In the genomic region with DNA sequence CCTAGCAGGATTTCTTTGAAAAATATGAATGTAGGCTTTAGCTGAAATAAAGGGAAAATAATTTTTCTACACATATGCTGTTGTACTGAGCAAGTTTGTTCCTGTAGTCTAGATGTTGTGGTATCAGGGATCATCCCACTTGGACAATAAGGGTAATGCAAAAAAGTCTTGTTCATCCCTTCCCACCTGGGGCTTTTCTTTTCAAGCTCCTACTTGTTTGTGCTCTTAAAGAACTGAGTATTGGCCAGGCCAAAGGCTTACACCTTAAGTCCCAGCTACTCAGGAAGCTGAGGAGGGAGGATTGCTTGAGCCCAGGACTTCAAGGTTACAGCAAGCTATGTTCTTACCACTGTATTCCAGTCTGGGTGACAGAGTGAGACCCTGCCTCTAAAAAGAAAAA, we compare ENCODE assay signal across 15 cellular contexts. TPM values are rescaled to one million over a fixed set of nuclear protein-coding genes. Genes with fewer than 3 reads are reported as not detected.
DNase-seq lines count a peak whose midpoint lies in the region; ATAC-seq, FAIRE-seq and TF ChIP-seq lines count a peak whose summit lies in the region.
"Had no signal": no experiment of that assay in that cellular context is flagged by ENCODE, and none has a peak within 500 bp of the region (broad histone marks: within the 10 kb centered on the region; RNA-seq: fewer than 3 reads in every experiment).

No MANE protein-coding gene starts in this region.

- H3K36me3 ChIP-seq in mammary epithelial cell (ENCODE audit: insufficient read depth, low read length) (no peaks in the 10 kb centered on the region), GM12878 (ENCODE audit: control insufficient read depth in 2 of 2, insufficient read depth in 2 of 2, low read length in 1 of 2) (no peaks in the 10 kb centered on the region), small intestine (ENCODE audit: control insufficient read depth in 2 of 2, insufficient read depth in 2 of 2, low read length in 2 of 2) (peaks cover 2 to 3% of the 10 kb centered on the region in 2 donors)
- H3K36me3 ChIP-seq: HAP-1 had no signal

- H3K4me3 ChIP-seq in mammary epithelial cell (replicated peaks in 1 of 3; ENCODE audit: insufficient read depth in 1 of 3, low read depth in 2 of 3, low read length in 3 of 3) (no peak overlapping the region), GM12878 (no peak overlapping the region), small intestine (ENCODE audit: low read depth in 1 of 2, low read length in 2 of 2) (no peak overlapping the region)
- H3K4me3 ChIP-seq: BLaER1, HAP-1 had no signal

- no peaks in the 10 kb centered on the region for H3K9me3 Mint-ChIP-seq in MCF 10A (ENCODE audit: unreplicated experiment)
- H3K9me3 Mint-ChIP-seq: CD14-positive monocyte; CD4-positive, alpha-beta memory T cell had no signal

- no peaks in the 10 kb centered on the region for H3K4me1 Mint-ChIP-seq in MCF 10A (ENCODE audit: insufficient read depth, unreplicated experiment)
- H3K4me1 Mint-ChIP-seq: CD14-positive monocyte; CD4-positive, alpha-beta memory T cell had no signal

- H3K4me3 Mint-ChIP-seq in MCF 10A (ENCODE audit: unreplicated experiment): no peak overlapping the region
- H3K4me3 Mint-ChIP-seq: CD14-positive monocyte; CD4-positive, alpha-beta memory T cell had no signal

- TF ChIP-seq RAD21 in GM12878 (IDR thresholded peaks at IDR 0.05; ENCODE audit: insufficient read depth, low read depth, low read length): no peak

- H3K27ac Mint-ChIP-seq in MCF 10A (ENCODE audit: low read depth, unreplicated experiment): no peak overlapping the region
- H3K27ac Mint-ChIP-seq: CD14-positive monocyte; CD4-positive, alpha-beta memory T cell had no signal

- H3K9ac ChIP-seq in mammary epithelial cell (ENCODE audit: insufficient read depth, low read length) (no peak overlapping the region), GM12878 (ENCODE audit: control insufficient read depth, insufficient read depth, low read length) (no peak overlapping the region)
- H3K9ac ChIP-seq: BLaER1 had no signal

- peaks cover 30% of the 10 kb centered on the region for H3K36me3 Mint-ChIP-seq in MCF 10A (ENCODE audit: insufficient read depth, unreplicated experiment)

- H3K4me2 ChIP-seq in mammary epithelial cell (ENCODE audit: insufficient read depth, low read depth, low read length) (no peak overlapping the region), GM12878 (ENCODE audit: control insufficient read depth, insufficient read depth) (no peak overlapping the region)
- H3K4me2 ChIP-seq: BLaER1 had no signal

- H3K9me3 ChIP-seq in mammary epithelial cell (replicated peaks; ENCODE audit: insufficient read depth, low read length) (no peaks in the 10 kb centered on the region), GM12878 (replicated peaks; ENCODE audit: control insufficient read depth, insufficient read depth, low read length) (no peaks in the 10 kb centered on the region), small intestine (ENCODE audit: control insufficient read depth, low read depth) (no peaks in the 10 kb centered on the region)
- H3K9me3 ChIP-seq: BLaER1, HAP-1 had no signal

- H4K20me1 ChIP-seq in mammary epithelial cell (ENCODE audit: insufficient read depth, low read length) (no peaks in the 10 kb centered on the region), GM12878 (ENCODE audit: control insufficient read depth, insufficient read depth) (no peaks in the 10 kb centered on the region)
- H4K20me1 ChIP-seq: BLaER1 had no signal

- POLR2A ChIA-PET in MCF 10A (lab: Yijun Ruan, JAX) (interaction anchor here (0.7 kb wide), 1 partner anchor 16 kb away, joined by 3 read pairs; no protein-coding TSS in a partner anchor), GM12878 (lab: Charles Lee) (no interaction called here)

- H3K27ac ChIP-seq in mammary epithelial cell (ENCODE audit: insufficient read depth, low read depth, low read length) (no peak overlapping the region), GM12878 (ENCODE audit: control insufficient read depth, insufficient read depth) (no peak overlapping the region), foreskin keratinocyte (no peak overlapping the region), small intestine (ENCODE audit: low read depth in 1 of 2, low read length in 1 of 2) (no peak overlapping the region)
- H3K27ac ChIP-seq: BLaER1 had no signal

- in situ Hi-C loops in mammary epithelial cell (cut with MboI; ENCODE audit: low sequenced_read_pairs in 2 of 2) (no loop called here), GM12878 (cut with MboI) (no loop called here)

- dilution Hi-C loops in mammary epithelial cell (cut with HindIII; ENCODE audit: low sequenced_read_pairs): no loop called here

- BruUV-seq in mammary epithelial cell (replicated peaks; lab: Mats Ljungman, UMichigan) (no TSS peak), MCF 10A (replicated peaks; lab: Mats Ljungman, UMichigan) (no TSS peak), GM12878 (replicated peaks; lab: Mats Ljungman, UMichigan) (no TSS peak)

- intact Hi-C loops in mammary epithelial cell (cut with micrococcal nuclease): no loop called here
- intact Hi-C loops in MCF 10A (cut with micrococcal nuclease): no loop called here
- intact Hi-C loops in GM12878 (cut with micrococcal nuclease; ENCODE audit: unreplicated experiment): no loop called here

- peak; percentile 76 for DNase-seq in mammary epithelial cell
- DNase-seq in MCF 10A (ENCODE audit: unreplicated experiment): no peak
- DNase-seq in GM12878 (ENCODE audit: low read depth, low spot score): no peak
- DNase-seq in foreskin keratinocyte: peak; percentile 64 to 84
- no peak for DNase-seq in putamen (ENCODE audit: low spot score)
- DNase-seq in small intestine: no peak
- DNase-seq: 8988T; CD4-positive, alpha-beta memory T cell; DMS79 treated with DMSO at 0.1 percent for 48 hours; GF-D8 had no signal

- H3K27me3 ChIP-seq in mammary epithelial cell (ENCODE audit: insufficient read depth, low read length): no peaks in the 10 kb centered on the region
- no peaks in the 10 kb centered on the region for H3K27me3 ChIP-seq in GM12878 (replicated peaks in 1 of 2; ENCODE audit: control insufficient read depth in 2 of 2, insufficient read depth in 2 of 2, low read length in 1 of 2)
- no peaks in the 10 kb centered on the region for H3K27me3 ChIP-seq in foreskin keratinocyte
- no peaks in the 10 kb centered on the region for H3K27me3 ChIP-seq in small intestine (ENCODE audit: control insufficient read depth in 2 of 2, insufficient read depth in 2 of 2, low read length in 2 of 2)
- H3K27me3 ChIP-seq: BLaER1 had no signal

- H2AFZ ChIP-seq in mammary epithelial cell (ENCODE audit: low read depth, low read length) (peak overlapping the region; percentile 14), GM12878 (ENCODE audit: control insufficient read depth, low read depth, low read length) (no peak overlapping the region)

- H3K4me1 ChIP-seq in mammary epithelial cell (ENCODE audit: insufficient read depth, low read length) (peaks cover 10% of the 10 kb centered on the region), GM12878 (ENCODE audit: control insufficient read depth, insufficient read depth, low read length) (no peaks in the 10 kb centered on the region), foreskin keratinocyte (peaks cover 5% of the 10 kb centered on the region), small intestine (ENCODE audit: control insufficient read depth in 2 of 2, insufficient read depth in 1 of 2, low read depth in 1 of 2, low read length in 1 of 2) (no peaks in the 10 kb centered on the region)
- H3K4me1 ChIP-seq: BLaER1, HAP-1 had no signal

- ATAC-seq in GM12878 (no peak), foreskin keratinocyte (peak; percentile 54), GM18867 (IDR thresholded peaks at IDR 0.05; ENCODE audit: unreplicated experiment) (no peak)

- peak; percentile 52 for FAIRE-seq in GM12878 (lab: Jason Lieb, UNC)
- FAIRE-seq in small intestine (lab: Jason Lieb, UNC): no peak
- FAIRE-seq: GM19239 had no signal

- CTCF ChIA-PET in mammary epithelial cell (lab: Charles Lee; ENCODE audit: low non-redundant PET) (no interaction called here), MCF 10A (lab: Yijun Ruan, JAX) (interaction anchor here (0.6 kb wide), 1 partner anchor 104 kb away, joined by 4 read pairs; no protein-coding TSS in a partner anchor), GM12878 (lab: Yijun Ruan, JAX) (interaction anchor here (0.6 to 1.3 kb wide), 4 partner anchors 26 to 730 kb away, joined by 3 to 4 read pairs (median 3); no protein-coding TSS in a partner anchor)

- TF ChIP-seq EP300 in GM12878 (IDR thresholded peaks at IDR 0.05; ENCODE audit: borderline replicate concordance in 1 of 2, control insufficient read depth in 1 of 2, low read depth in 2 of 2, low read length in 2 of 2): no peak

- TF ChIP-seq POLR2A in GM12878 (IDR thresholded peaks at IDR 0.05; ENCODE audit: low read depth, low read length): no peak

- SMC1A ChIA-PET in GM12878 (lab: Charles Lee; ENCODE audit: uncharacterized antibody, unreplicated experiment): no interaction called here

- RAD21 ChIA-PET in GM12878 (lab: Charles Lee; ENCODE audit: unreplicated experiment): no interaction called here

- H3K79me2 ChIP-seq in mammary epithelial cell (ENCODE audit: insufficient read depth, low read length) (no peaks in the 10 kb centered on the region), GM12878 (ENCODE audit: control insufficient read depth, insufficient read depth, low read length) (no peaks in the 10 kb centered on the region)

- no peaks in the 10 kb centered on the region for H3K27me3 Mint-ChIP-seq in MCF 10A (ENCODE audit: insufficient read depth, unreplicated experiment)
- H3K27me3 Mint-ChIP-seq: CD4-positive, alpha-beta memory T cell had no signal

- no peak for TF ChIP-seq CTCF in mammary epithelial cell (conservative IDR thresholded peaks at IDR 0.05 in 1 of 2, IDR thresholded peaks at IDR 0.05 in 1 of 2; ENCODE audit: extremely low read depth in 1 of 2, insufficient read depth in 1 of 2, low read depth in 1 of 2, low read length in 2 of 2)
- TF ChIP-seq CTCF in MCF 10A (IDR thresholded peaks at IDR 0.05; ENCODE audit: unreplicated experiment): no peak
- TF ChIP-seq CTCF in GM12878 (IDR thresholded peaks at IDR 0.05 in 2 of 3, conservative IDR thresholded peaks at IDR 0.05 in 1 of 3; ENCODE audit: control insufficient read depth in 2 of 3, extremely low read depth in 1 of 3, insufficient read depth in 1 of 3, low read depth in 3 of 3, low read length in 3 of 3): no peak
- TF ChIP-seq CTCF in foreskin keratinocyte (conservative IDR thresholded peaks at IDR 0.05): no peak

RNA-seq across cellular contexts. Expression of a gene that starts 35.5 kb away (rescaled TPM):
- total RNA-seq in mammary epithelial cell: 10 to 100 TPM in 1 of 2 donors, 1 to 10 TPM in 1; 6.0 to 10.6 TPM
- 0.58 TPM for polyA plus RNA-seq in mammary epithelial cell
- polyA minus RNA-seq in mammary epithelial cell: 4.4 TPM
- total RNA-seq in MCF 10A (2022): 16.9 and 18.6 TPM in 2 replicates
- 5.3 and 6.6 TPM in 2 replicates for total RNA-seq in GM12878 (2013; cell fraction: nucleolus; rRNA removed)
- total RNA-seq in GM12878 (2014; rRNA removed): 2.1 and 2.9 TPM in 2 replicates
- 4.4 and 4.6 TPM in 2 replicates for total RNA-seq in GM12878 (2014; rRNA removed; fragmentation: Illumina TruSeq; extraction: Trizol)
- 4.7 and 5.0 TPM in 2 replicates for total RNA-seq in GM12878 (2021)
- 1.0 TPM for polyA plus RNA-seq in GM12878 (2011; ENCODE audit: low read depth)
- polyA plus RNA-seq in GM12878 (2011; rRNA removed): 1.9 and 2.4 TPM in 2 replicates
- 0.65 and 0.97 TPM in 2 replicates for polyA plus RNA-seq in GM12878 (2011; cell fraction: cytosol; rRNA removed)
- 1.6 TPM in 2 replicates for polyA plus RNA-seq in GM12878 (2011; cell fraction: nucleus; rRNA removed)
- 4.0 and 5.8 TPM in 2 replicates for polyA plus RNA-seq in GM12878 (2012)
- 2.7 and 2.8 TPM in 2 replicates for polyA plus RNA-seq in GM12878 (2014; fragmentation: Illumina TruSeq; extraction: Trizol)
- polyA plus RNA-seq in GM12878 (2014; fragmentation: Nextera tagmentation; extraction: Ambion mirVana): 1 to 10 TPM in 1 of 2 experiments, under 1 TPM in 1; 0.53 to 1.2 TPM
- 1.9 and 2.0 TPM in 2 replicates for polyA plus RNA-seq in GM12878 (2014; rRNA removed)
- polyA plus RNA-seq in GM12878 (2016; fragmentation: Nextera tagmentation; extraction: Ambion mirVana): 1 to 10 TPM in 1 of 2 experiments, under 1 TPM in 1; 0.70 to 1.1 TPM
- polyA minus RNA-seq in GM12878 (2011; rRNA and poly(A)+ RNA removed): 1.7 and 2.0 TPM in 2 replicates
- polyA minus RNA-seq in GM12878 (2011; cell fraction: cytosol; rRNA and poly(A)+ RNA removed): 1.1 and 2.5 TPM in 2 replicates
- 1.9 and 2.3 TPM in 2 replicates for polyA minus RNA-seq in GM12878 (2011; cell fraction: nucleus; rRNA and poly(A)+ RNA removed)
- 1.8 and 2.4 TPM in 2 replicates for total RNA-seq in foreskin keratinocyte
- 0.45 and 0.59 TPM in 2 replicates for polyA plus RNA-seq in foreskin keratinocyte
- polyA plus RNA-seq in small intestine: 1 to 10 TPM; 1.6 to 2.7 (median 1.8) TPM

RNA-seq across cellular contexts. Expression of a gene that starts 56.1 kb away (rescaled TPM):
- total RNA-seq in mammary epithelial cell: 10 to 100 TPM; 13.8 to 19.9 TPM
- polyA plus RNA-seq in mammary epithelial cell: 3.7 TPM
- not detected for polyA minus RNA-seq in mammary epithelial cell
- total RNA-seq in MCF 10A (2022): 20.6 and 30.5 TPM in 2 replicates
- 117 and 123 TPM in 2 replicates for total RNA-seq in GM12878 (2013; cell fraction: nucleolus; rRNA removed)
- total RNA-seq in GM12878 (2014; rRNA removed): 13.9 and 16.8 TPM in 2 replicates
- 25.7 and 28.4 TPM in 2 replicates for total RNA-seq in GM12878 (2014; rRNA removed; fragmentation: Illumina TruSeq; extraction: Trizol)
- 9.9 and 11.6 TPM in 2 replicates for total RNA-seq in GM12878 (2021)
- 5.1 TPM for polyA plus RNA-seq in GM12878 (2011; ENCODE audit: low read depth)
- 10.2 and 16.3 TPM in 2 replicates for polyA plus RNA-seq in GM12878 (2011; rRNA removed)
- polyA plus RNA-seq in GM12878 (2011; cell fraction: cytosol; rRNA removed): 1.6 and 2.6 TPM in 2 replicates
- polyA plus RNA-seq in GM12878 (2011; cell fraction: nucleus; rRNA removed): 7.9 and 14.0 TPM in 2 replicates
- 7.7 and 9.3 TPM in 2 replicates for polyA plus RNA-seq in GM12878 (2012)
- polyA plus RNA-seq in GM12878 (2014; fragmentation: Illumina TruSeq; extraction: Trizol): 23.8 and 31.7 TPM in 2 replicates
- 10 to 100 TPM; 16.5 to 16.6 TPM for polyA plus RNA-seq in GM12878 (2014; fragmentation: Nextera tagmentation; extraction: Ambion mirVana)
- 16.8 and 22.3 TPM in 2 replicates for polyA plus RNA-seq in GM12878 (2014; rRNA removed)
- 10 to 100 TPM; 24.7 to 25.4 TPM for polyA plus RNA-seq in GM12878 (2016; fragmentation: Nextera tagmentation; extraction: Ambion mirVana)
- 1.7 and 2.5 TPM in 2 replicates for polyA minus RNA-seq in GM12878 (2011; rRNA and poly(A)+ RNA removed)
- polyA minus RNA-seq in GM12878 (2011; cell fraction: cytosol; rRNA and poly(A)+ RNA removed): 2.1 and 5.6 TPM in 2 replicates
- polyA minus RNA-seq in GM12878 (2011; cell fraction: nucleus; rRNA and poly(A)+ RNA removed): 1.7 and 8.8 TPM in 2 replicates
- total RNA-seq in foreskin keratinocyte: 8.9 and 11.8 TPM in 2 replicates
- 7.8 and 9.0 TPM in 2 replicates for polyA plus RNA-seq in foreskin keratinocyte
- 1 to 10 TPM; 3.5 to 9.1 (median 8.9) TPM for polyA plus RNA-seq in small intestine

Comparison
In these comparisons a context has a peak if more than half of its experiments do, and no peak if none do; other contexts are left out.
1. DNase-seq: peak in mammary epithelial cell (single experiment) and foreskin keratinocyte (2 of 2); none in MCF 10A (single experiment), GM12878 (single experiment), putamen (single experiment) and small intestine (single experiment).